ENCODE assay signal across 11 cellular contexts in genomic region chr13:32840840-32841713, GRCh38.
DNase-seq lines count a peak whose midpoint lies in the region; ATAC-seq, FAIRE-seq and TF ChIP-seq lines count a peak whose summit lies in the region.
"Had no signal": no experiment of that assay in that cellular context is flagged by ENCODE, and none has a peak within 500 bp of the region (broad histone marks: within the 10 kb centered on the region; RNA-seq: fewer than 3 reads in every experiment).

No MANE protein-coding gene starts in this region.

- no peak overlapping the region for H2BK120ac ChIP-seq in mesenchymal stem cell (ENCODE audit: low read depth, low read length)

- H3K23ac ChIP-seq in mesenchymal stem cell (ENCODE audit: low read length in 2 of 2), result no peak overlapping the region

- H3K79me1 ChIP-seq in mesenchymal stem cell (replicated peaks; ENCODE audit: low read length, poor library complexity, severe bottlenecking), result no peaks in the 10 kb centered on the region

- no peaks in the 10 kb centered on the region for H3K79me2 ChIP-seq in OCI-LY3 (ENCODE audit: low read length)

- DNase-seq in BE2C, result peak; percentile 37
- DNase-seq in GM18507 (ENCODE audit: extremely low spot score, insufficient read length, low read depth), result no peak
- DNase-seq in pancreas, result no peak
- no peak for DNase-seq in KBM-7
- no peak for DNase-seq in mesenchymal stem cell
- no peak for DNase-seq in upper lobe of left lung
- DNase-seq: activated T-cell treated with anti-CD3 and anti-CD28 coated beads for 4 hours; CD4-positive, alpha-beta memory T cell had no signal

- in situ Hi-C loops in KBM-7 (cut with MboI; ENCODE audit: low pct_unique_long_range_greater_than_20kb, low sequenced_read_pairs), result no loop called here

- H3K27me3 ChIP-seq in BE2C (no peaks in the 10 kb centered on the region), OCI-LY3 (ENCODE audit: low read depth, low read length) (peaks cover 21% of the 10 kb centered on the region), pancreas (no peaks in the 10 kb centered on the region), mesenchymal stem cell (ENCODE audit: control insufficient read depth in 1 of 2, insufficient read depth in 1 of 2, low read length in 2 of 2) (peaks cover 0 to 5% of the 10 kb centered on the region in 2 experiments), upper lobe of left lung (no peaks in the 10 kb centered on the region)

- H3K9me3 ChIP-seq in BE2C, result no peaks in the 10 kb centered on the region
- 0 out of 2 replicates have a peak, but pooled peaks cover 6% of the 10 kb centered on the region for H3K9me3 ChIP-seq in OCI-LY3 (ENCODE audit: insufficient read depth, low read length)
- H3K9me3 ChIP-seq in pancreas, result no peaks in the 10 kb centered on the region
- H3K9me3 ChIP-seq in mesenchymal stem cell (ENCODE audit: control insufficient read depth, low read length), result no peaks in the 10 kb centered on the region
- no peaks in the 10 kb centered on the region for H3K9me3 ChIP-seq in upper lobe of left lung

- peak; percentile 88 for FAIRE-seq in GM18507 (lab: Jason Lieb, UNC)
- FAIRE-seq in pancreas (lab: Jason Lieb, UNC), result no peak

- no peak for TF ChIP-seq EP300 in upper lobe of left lung (IDR thresholded peaks at IDR 0.05)

- no peaks in the 10 kb centered on the region; the same call in 1 of the 2 replicates for H3K4me1 ChIP-seq in BE2C
- peaks cover 48% of the 10 kb centered on the region for H3K4me1 ChIP-seq in OCI-LY3 (ENCODE audit: low read length)
- no peaks in the 10 kb centered on the region for H3K4me1 ChIP-seq in pancreas
- peaks cover 6% of the 10 kb centered on the region for H3K4me1 ChIP-seq in mesenchymal stem cell (ENCODE audit: control insufficient read depth, insufficient read depth, low read depth, low read length)
- H3K4me1 ChIP-seq in upper lobe of left lung, result peaks cover 6 to 20% (median 12%) of the 10 kb centered on the region in 4 donors

- no peak for TF ChIP-seq POLR2A in upper lobe of left lung (IDR thresholded peaks at IDR 0.05)

- TF ChIP-seq CTCF in BE2C (IDR thresholded peaks at IDR 0.05; ENCODE audit: low read depth, low read length), result no peak
- TF ChIP-seq CTCF in OCI-LY3 (IDR thresholded peaks at IDR 0.05; ENCODE audit: low read depth, low read length), result no peak
- TF ChIP-seq CTCF in pancreas (IDR thresholded peaks at IDR 0.05), result no peak
- no peak for TF ChIP-seq CTCF in upper lobe of left lung (IDR thresholded peaks at IDR 0.05)

- H3K27ac ChIP-seq in OCI-LY3 (ENCODE audit: low read length) (peak overlapping the region; percentile 38), pancreas (no peak overlapping the region), mesenchymal stem cell (ENCODE audit: low read length, poor library complexity, severe bottlenecking) (no peak overlapping the region), upper lobe of left lung (no peak overlapping the region)

- H3K14ac ChIP-seq in mesenchymal stem cell (ENCODE audit: low read length in 2 of 2), result no peak overlapping the region

- H3K4me2 ChIP-seq in OCI-LY3 (ENCODE audit: low read length) (peak overlapping the region; percentile 92), mesenchymal stem cell (ENCODE audit: low read length, poor library complexity, severe bottlenecking) (no peak overlapping the region)

- no peaks in the 10 kb centered on the region for H4K20me1 ChIP-seq in OCI-LY3 (ENCODE audit: insufficient read depth, low read length)

- H3K4me3 ChIP-seq in BE2C (ENCODE audit: low read depth, low read length), result no peak overlapping the region
- peak overlapping the region; percentile 55 for H3K4me3 ChIP-seq in OCI-LY3 (ENCODE audit: low read length)
- H3K4me3 ChIP-seq in pancreas, result no peak overlapping the region
- no peak overlapping the region for H3K4me3 ChIP-seq in mesenchymal stem cell (ENCODE audit: insufficient read depth in 1 of 2, low read depth in 1 of 2, low read length in 2 of 2)
- H3K4me3 ChIP-seq in upper lobe of left lung, result no peak overlapping the region

- H2BK5ac ChIP-seq in mesenchymal stem cell (ENCODE audit: low read depth, low read length, poor library complexity, severe bottlenecking), result no peak overlapping the region

- peak overlapping the region; percentile 39; the same call in 1 of the 2 replicates for H3K9ac ChIP-seq in OCI-LY3 (ENCODE audit: low read length)
- H3K9ac ChIP-seq in mesenchymal stem cell (ENCODE audit: low read length), result no peak overlapping the region

- H2AFZ ChIP-seq in OCI-LY3 (ENCODE audit: low read depth, low read length) (peak overlapping the region; percentile 5; the same call in 1 of the 2 replicates), mesenchymal stem cell (ENCODE audit: low read depth, low read length) (no peak overlapping the region)

- H4K91ac ChIP-seq in mesenchymal stem cell (ENCODE audit: low read length), result no peak overlapping the region

- H4K8ac ChIP-seq in mesenchymal stem cell (ENCODE audit: low read length), result no peak overlapping the region

- H2BK15ac ChIP-seq in mesenchymal stem cell (ENCODE audit: low read depth, poor library complexity, severe bottlenecking), result no peak overlapping the region

- ATAC-seq in HG02759 (IDR thresholded peaks at IDR 0.05; ENCODE audit: unreplicated experiment) (peak; percentile 80), pancreas (no peak), upper lobe of left lung (ENCODE audit: low FRiP score in 2 of 2) (no peak)
- ATAC-seq: sciatic nerve had no signal

- H3K36me3 ChIP-seq in BE2C (no peaks in the 10 kb centered on the region), OCI-LY3 (replicated peaks; ENCODE audit: low read depth, low read length) (peaks cover 5% of the 10 kb centered on the region), pancreas (no peaks in the 10 kb centered on the region), mesenchymal stem cell (ENCODE audit: control insufficient read depth in 1 of 2, insufficient read depth in 2 of 2, low read depth in 1 of 2, low read length in 2 of 2) (no peaks in the 10 kb centered on the region), upper lobe of left lung (no peaks in the 10 kb centered on the region)

- H2BK12ac ChIP-seq in mesenchymal stem cell (ENCODE audit: low read length in 2 of 2), result peak overlapping the region in 1 of 2 experiments; percentile 29

- 73 to 75% methylated on average over 14 of the region's 14 CpGs for WGBS in pancreas, 2 donors
- 92% methylated on average over 13 of the region's 14 CpGs for WGBS in mesenchymal stem cell
- WGBS in upper lobe of left lung, 2 donors, result 66 to 67% methylated on average over 13 to 14 of the region's 14 CpGs

- intact Hi-C loops in pancreas (cut with DNase I), result no loop called here

- H3K4ac ChIP-seq in mesenchymal stem cell (ENCODE audit: low read depth in 1 of 2, low read length in 2 of 2), result no peak overlapping the region

- no peak overlapping the region for H3K18ac ChIP-seq in mesenchymal stem cell (ENCODE audit: low read depth in 1 of 2, low read length in 2 of 2)

- no peak overlapping the region for H2AK5ac ChIP-seq in mesenchymal stem cell (ENCODE audit: low read length, severe bottlenecking)
